In the genomic region with DNA sequence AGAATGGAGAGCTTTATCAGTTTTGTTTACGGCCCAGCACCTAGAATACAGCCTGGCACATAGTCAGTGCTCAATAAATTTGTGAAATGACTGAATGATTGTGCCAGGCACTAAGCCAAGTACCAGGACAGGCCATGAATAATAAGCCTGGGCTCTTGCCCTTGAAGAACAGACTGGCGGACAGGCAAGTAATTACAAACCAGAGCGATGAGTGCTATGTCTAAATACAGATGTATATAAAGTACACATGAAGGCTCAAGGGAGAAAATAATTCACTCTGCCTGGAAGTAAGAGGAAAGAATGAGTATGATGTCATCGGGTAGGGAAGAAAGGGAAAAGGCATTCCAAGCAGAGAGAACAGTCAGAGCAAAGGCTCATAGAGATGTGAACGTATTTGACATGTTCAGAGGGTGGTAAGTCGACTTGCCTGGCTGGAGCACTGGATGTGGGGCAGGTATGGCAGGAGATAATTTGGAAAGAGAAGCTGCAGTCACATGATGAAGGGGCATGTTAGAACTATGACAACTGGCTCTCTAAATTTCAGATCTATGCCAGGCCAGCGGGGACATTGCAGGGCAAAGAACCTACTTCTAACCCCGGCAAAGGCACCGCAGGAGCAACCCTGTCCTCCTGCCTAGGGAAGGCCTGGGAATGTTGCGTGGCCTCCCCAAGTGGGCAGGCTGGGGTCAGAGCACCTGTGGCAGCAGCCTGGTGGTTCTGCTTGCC, we compare ENCODE assay signal across 9 cellular contexts.
DNase-seq lines count a peak whose midpoint lies in the region; ATAC-seq, FAIRE-seq and TF ChIP-seq lines count a peak whose summit lies in the region.
"Had no signal": no experiment of that assay in that cellular context is flagged by ENCODE, and none has a peak within 500 bp of the region (broad histone marks: within the 10 kb centered on the region; RNA-seq: fewer than 3 reads in every experiment).

No MANE protein-coding gene starts in this region.

- no peak overlapping the region for H3K4me2 ChIP-seq in MM.1S (ENCODE audit: low read depth, low read length)

- H3K79me2 ChIP-seq in MM.1S (ENCODE audit: low read length): no peaks in the 10 kb centered on the region

- peaks cover 2 to 44% (median 23%) of the 10 kb centered on the region in 3 donors for H3K4me1 ChIP-seq in gastroesophageal sphincter
- H3K4me1 ChIP-seq in MM.1S (ENCODE audit: low read length): peaks cover 12% of the 10 kb centered on the region

- no peak for FAIRE-seq in H54 (lab: Jason Lieb, UNC)

- H4K20me1 ChIP-seq in MM.1S (ENCODE audit: insufficient read depth, low read length): no peaks in the 10 kb centered on the region

- no peaks in the 10 kb centered on the region for H3K9me2 ChIP-seq in MM.1S (replicated peaks; ENCODE audit: insufficient read depth, low read length)

- H3K9me3 ChIP-seq in gastroesophageal sphincter (no peaks in the 10 kb centered on the region), MM.1S (replicated peaks; ENCODE audit: insufficient read depth, low read length) (no peaks in the 10 kb centered on the region)

- peak; percentile 48 for ATAC-seq in gastroesophageal sphincter
- no peak for ATAC-seq in HG03135 (IDR thresholded peaks at IDR 0.05; ENCODE audit: unreplicated experiment)

- H3F3A ChIP-seq in MM.1S (ENCODE audit: insufficient read depth, low read length): no peaks in the 10 kb centered on the region

- DNase-seq in H54 (ENCODE audit: insufficient read length, low spot score) (peak; percentile 47), amniotic stem cell (lab: John Stamatoyannopoulos, UW) (peak; percentile 30), skeletal muscle cell (ENCODE audit: low read depth) (peak; percentile 79), NCI-H2196 treated with DMSO at 0.1 percent for 48 hours (lab: John Stamatoyannopoulos, UW; ENCODE audit: unreplicated experiment) (no peak), MM.1S (no peak)
- no peak for DNase-seq in stimulated activated CD4-positive, alpha-beta T cell treated with anti-CD3 and anti-CD28 coated beads, Interleukin-12 subunit alpha, Interleukin-12 subunit beta, amount 100 ng/mL, for 4 hours
- DNase-seq: NCI-H1092 treated with DMSO at 0.1 percent for 48 hours had no signal

- no peaks in the 10 kb centered on the region for H3K36me3 ChIP-seq in gastroesophageal sphincter
- H3K36me3 ChIP-seq in MM.1S (replicated peaks; ENCODE audit: insufficient read depth, low read length): no peaks in the 10 kb centered on the region

- no peak for TF ChIP-seq EP300 in gastroesophageal sphincter (IDR thresholded peaks at IDR 0.05)

- H3K27ac ChIP-seq in gastroesophageal sphincter (peak overlapping the region; percentile 69 to 90 (median 82)), MM.1S (ENCODE audit: low read length) (no peak overlapping the region)

- no peak overlapping the region for H3K4me3 ChIP-seq in gastroesophageal sphincter
- no peak overlapping the region for H3K4me3 ChIP-seq in skeletal muscle cell (ENCODE audit: low read depth, low read length)
- H3K4me3 ChIP-seq in MM.1S (ENCODE audit: low read length): no peak overlapping the region

- H3K9ac ChIP-seq in MM.1S (ENCODE audit: low read length): no peak overlapping the region

- no peak for TF ChIP-seq POLR2A in H54 (IDR thresholded peaks at IDR 0.05; ENCODE audit: low read depth, low read length)
- TF ChIP-seq POLR2A in gastroesophageal sphincter (IDR thresholded peaks at IDR 0.05): no peak

- 41 to 54% methylated on average over 6 of the region's 10 CpGs for WGBS in gastroesophageal sphincter (ENCODE audit: low coverage in 1 of 2), 2 donors

- no peaks in the 10 kb centered on the region for H3K27me3 ChIP-seq in gastroesophageal sphincter
- H3K27me3 ChIP-seq in MM.1S (replicated peaks; ENCODE audit: insufficient read depth, low read length): no peaks in the 10 kb centered on the region

- peak in 2 of 4 experiments; percentile 20 to 39 for TF ChIP-seq CTCF in gastroesophageal sphincter (IDR thresholded peaks at IDR 0.05)
- TF ChIP-seq CTCF in MM.1S (IDR thresholded peaks at IDR 0.05; ENCODE audit: low read length): no peak

- no peak overlapping the region for H2AFZ ChIP-seq in MM.1S (ENCODE audit: low read length)

Comparison
In these comparisons a context has a peak if more than half of its experiments do, and no peak if none do; other contexts are left out.
1. DNase-seq: peak in H54 (single experiment), amniotic stem cell (single experiment) and skeletal muscle cell (single experiment); none in NCI-H2196 treated with DMSO at 0.1 percent for 48 hours (single experiment), MM.1S (single experiment) and stimulated activated CD4-positive, alpha-beta T cell treated with anti-CD3 and anti-CD28 coated beads, Interleukin-12 subunit alpha, Interleukin-12 subunit beta, amount 100 ng/mL, for 4 hours (single experiment).